Comparison of ENCODE assay signal across 8 cellular contexts in genomic region chr5:110086658-110087388, GRCh38.
DNase-seq lines count a peak whose midpoint lies in the region; ATAC-seq lines count a peak whose summit lies in the region.

No MANE protein-coding gene starts in this region.

- peak; percentile 33 for ATAC-seq in esophagus mucosa
- ATAC-seq in GM18867 (IDR thresholded peaks at IDR 0.05; ENCODE audit: unreplicated experiment): no peak
- ATAC-seq in GM19324 (IDR thresholded peaks at IDR 0.05; ENCODE audit: low FRiP score, unreplicated experiment): no peak

- peak; percentile 1 for DNase-seq in Daoy (ENCODE audit: low read depth)
- DNase-seq in T follicular helper cell (ENCODE audit: low read depth): peak; percentile 18
- peak; percentile 15 for DNase-seq in smooth muscle cell of the brain vasculature (ENCODE audit: low read depth, low spot score)
- no peak for DNase-seq in KG1 (lab: John Stamatoyannopoulos, UW)
- DNase-seq in cerebellum (ENCODE audit: low spot score): no peak

Comparison
In these comparisons a context has a peak if more than half of its experiments do, and no peak if none do; other contexts are left out.
1. DNase-seq: peak in Daoy (single experiment), T follicular helper cell (single experiment) and smooth muscle cell of the brain vasculature (single experiment); none in KG1 (single experiment) and cerebellum (single experiment).